Comparison of ENCODE assay signal across 1 cellular context in genomic region chr7:100132697-100133137, GRCh38.
TF ChIP-seq lines count a peak whose summit lies in the region.

No MANE protein-coding gene starts in this region.

TF ChIP-seq in K562, 482 proteins besides CTCF, POLR2A, EP300 and RAD21 (continues in another document):
- TF ChIP-seq PBX2 (CRISPR knock-in tag; IDR thresholded peaks at IDR 0.05; ENCODE audit: low read depth) (no peak), PBX2 (tag; conservative IDR thresholded peaks at IDR 0.05; ENCODE audit: low read depth) (no peak), ZNF384 (IDR thresholded peaks at IDR 0.05; ENCODE audit: low read depth, low read length) (0 out of 2 replicates have a peak, but pooled peaks have one; percentile 16), SRSF7 (optimal IDR thresholded peaks at IDR 0.05; ENCODE audit: low read depth, low read length) (no peak), ZNF3 (CRISPR knock-in tag; IDR thresholded peaks at IDR 0.05) (no peak), CTBP1 (IDR thresholded peaks at IDR 0.05; ENCODE audit: borderline replicate concordance) (peak; percentile 51; the same call in 1 of the 2 replicates), ZNF24 (IDR thresholded peaks at IDR 0.05) (peak; percentile 16; the same call in 1 of the 2 replicates), ETV1 (tag; conservative IDR thresholded peaks at IDR 0.05; ENCODE audit: low read depth) (no peak; the same call in 1 of the 2 replicates), ZNF143 (CRISPR knock-in tag; IDR thresholded peaks at IDR 0.05) (no peak), MYNN (IDR thresholded peaks at IDR 0.05) (no peak; the same call in 1 of the 2 replicates), MYNN (CRISPR knock-in tag; IDR thresholded peaks at IDR 0.05) (no peak), JUND (IDR thresholded peaks at IDR 0.05; ENCODE audit: borderline replicate concordance, low read depth, low read length) (peak; percentile 59; the same call in 1 of the 2 replicates), JUND (tag; IDR thresholded peaks at IDR 0.05; ENCODE audit: borderline replicate concordance, low read depth, low read length) (no peak; the same call in 2 of the 3 replicates), BRD9 (IDR thresholded peaks at IDR 0.05; ENCODE audit: low read depth, partially characterized antibody) (peak; percentile 77), ZNF655 (CRISPR knock-in tag; IDR thresholded peaks at IDR 0.05) (no peak), RAD51 (IDR thresholded peaks at IDR 0.05; ENCODE audit: borderline replicate concordance, low read depth) (peak; percentile 15; the same call in 1 of the 2 replicates), TGIF2 (CRISPR knock-in tag; IDR thresholded peaks at IDR 0.05) (no peak), PPARD (CRISPR knock-in tag; IDR thresholded peaks at IDR 0.05) (no peak), MED1 (CRISPR knock-in tag; IDR thresholded peaks at IDR 0.05; ENCODE audit: borderline replicate concordance) (0 out of 2 replicates have a peak, but pooled peaks have one; percentile 43), SETDB1 (IDR thresholded peaks at IDR 0.05; ENCODE audit: low read length) (no peak), FOXK2 (conservative IDR thresholded peaks at IDR 0.05 in 1 of 2, IDR thresholded peaks at IDR 0.05 in 1 of 2; ENCODE audit: low read depth in 2 of 2) (0 out of 4 replicates have a peak, but pooled peaks of 1 of the 2 experiments have one; percentile 17), SMARCE1 (IDR thresholded peaks at IDR 0.05) (no peak), CLOCK (CRISPR knock-in tag; IDR thresholded peaks at IDR 0.05; ENCODE audit: borderline replicate concordance) (no peak), ZNF318 (IDR thresholded peaks at IDR 0.05; ENCODE audit: borderline replicate concordance in 1 of 2, low read depth in 1 of 2) (no peak), KAT7 (CRISPR knock-in tag; IDR thresholded peaks at IDR 0.05; ENCODE audit: borderline replicate concordance) (0 out of 2 replicates have a peak, but pooled peaks have one; percentile 53), PHB2 (IDR thresholded peaks at IDR 0.05; ENCODE audit: low read depth) (no peak; the same call in 1 of the 2 replicates), ETV6 (IDR thresholded peaks at IDR 0.05; ENCODE audit: borderline replicate concordance in 1 of 2, low read depth in 2 of 2, low read length in 1 of 2) (no peak), ETV6 (CRISPR knock-in tag; IDR thresholded peaks at IDR 0.05; ENCODE audit: borderline replicate concordance) (no peak), THRA (IDR thresholded peaks at IDR 0.05) (no peak), CREM (IDR thresholded peaks at IDR 0.05; ENCODE audit: low read depth) (peak; percentile 20; the same call in 1 of the 2 replicates), TARDBP (IDR thresholded peaks at IDR 0.05) (no peak), SREBF2 (CRISPR knock-in tag; IDR thresholded peaks at IDR 0.05) (no peak), TAF7 (tag; IDR thresholded peaks at IDR 0.05) (no peak; the same call in 1 of the 2 replicates), CC2D1A (IDR thresholded peaks at IDR 0.05) (peak; percentile 98), DLX4 (CRISPR knock-in tag; IDR thresholded peaks at IDR 0.05) (no peak), CBFB (CRISPR knock-in tag; IDR thresholded peaks at IDR 0.05) (no peak), L3MBTL2 (IDR thresholded peaks at IDR 0.05) (no peak), OTX1 (CRISPR knock-in tag; IDR thresholded peaks at IDR 0.05) (peak; percentile 84; the same call in 1 of the 2 replicates), JUN (IDR thresholded peaks at IDR 0.05; ENCODE audit: borderline replicate concordance, low read depth, low read length) (0 out of 2 replicates have a peak, but pooled peaks have one; percentile 33), JUN (CRISPR knock-in tag; IDR thresholded peaks at IDR 0.05; ENCODE audit: borderline replicate concordance) (no peak), CBX3 (IDR thresholded peaks at IDR 0.05; ENCODE audit: borderline replicate concordance in 1 of 2, low read length in 2 of 2) (peak in 1 of 2 experiments; percentile 41; a peak in 1 of 3 replicates), RCOR1 (IDR thresholded peaks at IDR 0.05; ENCODE audit: borderline replicate concordance in 1 of 2, low read depth in 2 of 2, low read length in 2 of 2) (0 out of 4 replicates have a peak, but pooled peaks of 1 of the 2 experiments have one; percentile 36), E4F1 (CRISPR knock-in tag; IDR thresholded peaks at IDR 0.05; ENCODE audit: borderline replicate concordance) (no peak), NR3C1 (CRISPR knock-in tag; IDR thresholded peaks at IDR 0.05) (no peak), ARID2 (IDR thresholded peaks at IDR 0.05) (peak; percentile 100), LCOR (CRISPR knock-in tag; IDR thresholded peaks at IDR 0.05) (no peak), HDGF (IDR thresholded peaks at IDR 0.05) (peak; percentile 96)
